ENCODE assay signal across 25 cellular contexts in genomic region chr21:25281134-25281533, GRCh38.
"Had no signal": no experiment of that assay in that cellular context is flagged by ENCODE, and none has a peak within 500 bp of the region (broad histone marks: within the 10 kb centered on the region; RNA-seq: fewer than 3 reads in every experiment).

No MANE protein-coding gene starts in this region.

- DNase-seq: activated CD4-positive, alpha-beta T cell treated with anti-CD3 and anti-CD28 coated beads, Interleukin-2, amount 10 ng/mL, durations not matched to agents 24 days and 14 days; activated CD4-positive, alpha-beta T cell treated with anti-CD3 and anti-CD28 coated beads, Interleukin-2, amount 50 U/mL, for 4 hours; activated CD8-positive, alpha-beta T cell treated with anti-CD3 and anti-CD28 coated beads for 36 hours; activated gamma-delta T cell; activated naive CD4-positive, alpha-beta T cell treated with Interleukin-2 at 50 U/mL for 16 hours; activated naive CD8-positive, alpha-beta T cell treated with anti-CD3 and anti-CD28 coated beads, Interleukin-2, amount 10 ng/mL, durations not matched to agents 7 days and 5 days; activated T-cell treated with anti-CD3 and anti-CD28 coated beads, Interleukin-2, amount 50 U/mL, for 24 hours; amygdala; NCI-H187; NCI-H2081 treated with DMSO at 0.1 percent for 48 hours; NCI-H2171; NCI-H510A; NCI-H526; SHP77; SJCRH30 had no signal

- H3K27ac ChIP-seq: ascending aorta, cardiac muscle cell, KMS-11, SJCRH30, SK-N-MC had no signal

- ATAC-seq: activated CD8-positive, alpha-beta T cell treated with anti-CD3 and anti-CD28 coated beads for 36 hours; Panc1 had no signal

- H3K27me3 Mint-ChIP-seq: central memory CD8-positive, alpha-beta T cell had no signal

- H3K9me3 Mint-ChIP-seq: activated CD4-positive, alpha-beta T cell treated with anti-CD3 and anti-CD28 coated beads, Interleukin-2, amount 10 ng/mL, durations not matched to agents 24 days and 14 days; activated CD8-positive, alpha-beta T cell treated with anti-CD3 and anti-CD28 coated beads for 36 hours; activated naive CD4-positive, alpha-beta T cell treated with anti-CD3 and anti-CD28 coated beads, Interleukin-2, amount 50 U/mL, for 24 hours; activated naive CD8-positive, alpha-beta T cell treated with anti-CD3 and anti-CD28 coated beads, Interleukin-2, amount 10 ng/mL, durations not matched to agents 7 days and 5 days; activated T-cell treated with anti-CD3 and anti-CD28 coated beads, Interleukin-2, amount 50 U/mL, for 24 hours; activated T-helper 2 cell treated with anti-CD3 and anti-CD28 coated beads, Interferon-gamma antibody, Interleukin-2, Interleukin-4, amounts not matched to agents 10 μg/mL and 5 μg/mL and 100 μg/mL, durations not matched to agents 14 hours and 24 hours and 36 hours; central memory CD8-positive, alpha-beta T cell; T-helper 1 cell treated with Interleukin-12 subunit alpha and Interleukin-12 subunit beta and Interleukin-4 antibody, amounts not matched to agents 30 μg/mL and 1 μg/mL, for 36 hours; T-helper 2 cell treated with Interferon-gamma antibody and Interleukin-4, amounts not matched to agents 5 μg/mL and 100 μg/mL, for 36 hours had no signal

- H3K4me3 ChIP-seq: ascending aorta, cardiac muscle cell, SJCRH30, SK-N-MC had no signal

- H3K27ac Mint-ChIP-seq: activated CD4-positive, alpha-beta T cell treated with anti-CD3 and anti-CD28 coated beads, Interleukin-2, amount 10 ng/mL, durations not matched to agents 24 days and 14 days; activated CD8-positive, alpha-beta T cell treated with anti-CD3 and anti-CD28 coated beads for 36 hours; activated naive CD4-positive, alpha-beta T cell treated with anti-CD3 and anti-CD28 coated beads, Interleukin-2, amount 50 U/mL, for 24 hours; activated naive CD8-positive, alpha-beta T cell treated with anti-CD3 and anti-CD28 coated beads, Interleukin-2, amount 10 ng/mL, durations not matched to agents 7 days and 5 days; activated T-cell treated with anti-CD3 and anti-CD28 coated beads, Interleukin-2, amount 50 U/mL, for 24 hours; activated T-helper 2 cell treated with anti-CD3 and anti-CD28 coated beads, Interferon-gamma antibody, Interleukin-2, Interleukin-4, amounts not matched to agents 10 μg/mL and 5 μg/mL and 100 μg/mL, durations not matched to agents 14 hours and 24 hours and 36 hours; T-helper 1 cell treated with Interleukin-12 subunit alpha and Interleukin-12 subunit beta and Interleukin-4 antibody, amounts not matched to agents 30 μg/mL and 1 μg/mL, for 36 hours; T-helper 2 cell treated with Interferon-gamma antibody and Interleukin-4, amounts not matched to agents 5 μg/mL and 100 μg/mL, for 36 hours had no signal

- H3K4me3 Mint-ChIP-seq: activated CD4-positive, alpha-beta T cell treated with anti-CD3 and anti-CD28 coated beads, Interleukin-2, amount 10 ng/mL, durations not matched to agents 24 days and 14 days; activated CD8-positive, alpha-beta T cell treated with anti-CD3 and anti-CD28 coated beads for 36 hours; activated naive CD4-positive, alpha-beta T cell treated with anti-CD3 and anti-CD28 coated beads, Interleukin-2, amount 50 U/mL, for 24 hours; activated naive CD8-positive, alpha-beta T cell treated with anti-CD3 and anti-CD28 coated beads, Interleukin-2, amount 10 ng/mL, durations not matched to agents 7 days and 5 days; activated T-cell treated with anti-CD3 and anti-CD28 coated beads, Interleukin-2, amount 50 U/mL, for 24 hours; central memory CD8-positive, alpha-beta T cell; T-helper 1 cell treated with Interleukin-12 subunit alpha and Interleukin-12 subunit beta and Interleukin-4 antibody, amounts not matched to agents 30 μg/mL and 1 μg/mL, for 36 hours; T-helper 2 cell treated with Interferon-gamma antibody and Interleukin-4, amounts not matched to agents 5 μg/mL and 100 μg/mL, for 36 hours had no signal

- H3K9ac ChIP-seq: KMS-11 had no signal

- H3K36me3 ChIP-seq: ascending aorta, cardiac muscle cell, SJCRH30 had no signal

- H3K36me3 Mint-ChIP-seq: activated naive CD4-positive, alpha-beta T cell treated with anti-CD3 and anti-CD28 coated beads, Interleukin-2, amount 50 U/mL, for 24 hours; activated naive CD8-positive, alpha-beta T cell treated with anti-CD3 and anti-CD28 coated beads, Interleukin-2, amount 10 ng/mL, durations not matched to agents 7 days and 5 days had no signal

- H3K9me3 ChIP-seq: ascending aorta, SJCRH30 had no signal

- H3K4me1 Mint-ChIP-seq: activated CD4-positive, alpha-beta T cell treated with anti-CD3 and anti-CD28 coated beads, Interleukin-2, amount 10 ng/mL, durations not matched to agents 24 days and 14 days; activated naive CD4-positive, alpha-beta T cell treated with anti-CD3 and anti-CD28 coated beads, Interleukin-2, amount 50 U/mL, for 24 hours; activated naive CD8-positive, alpha-beta T cell treated with anti-CD3 and anti-CD28 coated beads, Interleukin-2, amount 10 ng/mL, durations not matched to agents 7 days and 5 days; central memory CD8-positive, alpha-beta T cell had no signal

- H3K27me3 ChIP-seq: ascending aorta, cardiac muscle cell, SJCRH30 had no signal

- H3K4me1 ChIP-seq: ascending aorta, SJCRH30 had no signal
